36 cellular contexts compared by ENCODE assay signal in the genomic region with DNA sequence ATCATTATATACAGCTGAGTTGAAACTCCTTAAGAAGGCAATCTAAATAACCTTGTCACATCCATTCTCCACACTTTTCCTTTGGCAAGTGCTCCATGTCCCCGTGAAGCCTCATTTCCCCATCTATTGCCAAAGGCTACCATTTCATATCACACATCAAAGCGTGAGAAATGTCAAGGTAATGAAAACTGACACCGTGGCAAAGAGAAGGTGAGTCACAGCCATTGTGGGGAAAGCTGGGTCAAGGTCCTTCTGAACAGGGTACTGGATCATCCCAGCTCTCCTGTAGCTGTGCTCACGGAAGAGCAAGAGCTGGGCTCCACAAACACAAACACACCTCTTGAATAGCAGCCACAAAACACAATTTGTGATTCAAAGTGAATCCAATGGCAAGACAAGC. TPM values are rescaled to one million over a fixed set of nuclear protein-coding genes. Genes with fewer than 3 reads are reported as not detected.
"Had no signal": no experiment of that assay in that cellular context is flagged by ENCODE, and none has a peak within 500 bp of the region (broad histone marks: within the 10 kb centered on the region; RNA-seq: fewer than 3 reads in every experiment).

No MANE protein-coding gene starts in this region.

- H3K27me3 ChIP-seq: ascending aorta, brain microvascular endothelial cell, gastrocnemius medialis, sigmoid colon, vagina had no signal

- H3K27ac ChIP-seq: ascending aorta, brain microvascular endothelial cell, gastrocnemius medialis, left ventricle myocardium inferior, sigmoid colon, vagina, VCaP had no signal

- H3K4me3 ChIP-seq: ascending aorta, gastrocnemius medialis, left ventricle myocardium inferior, lung, sigmoid colon, smooth muscle cell, vagina had no signal

- H3K27me3 Mint-ChIP-seq: activated naive CD8-positive, alpha-beta T cell treated with anti-CD3 and anti-CD28 coated beads for 36 hours; effector memory CD8-positive, alpha-beta T cell; stimulated activated memory B cell treated with anti-CD40 and anti-IgM and Interleukin-4, amounts not matched to agents 10 μg/mL and 1 μg/mL and 100 μg/mL, for 72 hours; stimulated activated naive CD8-positive, alpha-beta T cell treated with anti-CD3 and anti-CD28 coated beads, Interleukin-15, amount 100 ng/mL, for 72 hours; type B pancreatic cell had no signal

- H3K4me3 Mint-ChIP-seq: activated naive CD8-positive, alpha-beta T cell treated with anti-CD3 and anti-CD28 coated beads for 36 hours; effector memory CD8-positive, alpha-beta T cell; natural killer cell; stimulated activated memory B cell treated with anti-CD40 and anti-IgM and Interleukin-4, amounts not matched to agents 10 μg/mL and 1 μg/mL and 100 μg/mL, for 72 hours; stimulated activated naive CD8-positive, alpha-beta T cell treated with anti-CD3 and anti-CD28 coated beads, Interleukin-15, amount 100 ng/mL, for 72 hours; type B pancreatic cell had no signal

- H3K36me3 ChIP-seq: ascending aorta, brain microvascular endothelial cell, gastrocnemius medialis, left ventricle myocardium inferior, sigmoid colon, vagina had no signal

- H3K4me1 Mint-ChIP-seq: activated naive CD8-positive, alpha-beta T cell treated with anti-CD3 and anti-CD28 coated beads for 36 hours; natural killer cell; stimulated activated memory B cell treated with anti-CD40 and anti-IgM and Interleukin-4, amounts not matched to agents 10 μg/mL and 1 μg/mL and 100 μg/mL, for 72 hours; stimulated activated naive CD8-positive, alpha-beta T cell treated with anti-CD3 and anti-CD28 coated beads, Interleukin-15, amount 100 ng/mL, for 72 hours had no signal

- H3K27ac Mint-ChIP-seq: activated naive CD8-positive, alpha-beta T cell treated with anti-CD3 and anti-CD28 coated beads for 36 hours; effector memory CD8-positive, alpha-beta T cell; natural killer cell; stimulated activated memory B cell treated with anti-CD40 and anti-IgM and Interleukin-4, amounts not matched to agents 10 μg/mL and 1 μg/mL and 100 μg/mL, for 72 hours; stimulated activated naive CD8-positive, alpha-beta T cell treated with anti-CD3 and anti-CD28 coated beads, Interleukin-15, amount 100 ng/mL, for 72 hours; type B pancreatic cell had no signal

- H3K9me3 ChIP-seq: ascending aorta, gastrocnemius medialis, left ventricle myocardium inferior, sigmoid colon, vagina had no signal

- DNase-seq: activated CD4-positive, alpha-beta T cell treated with anti-CD3 and anti-CD28 coated beads for 48 hours; activated CD4-positive, alpha-beta T cell treated with anti-CD3 and anti-CD28 coated beads, Interleukin-2, amount 50 U/mL, for 48 hours; activated CD8-positive, alpha-beta memory T cell treated with anti-CD3 and anti-CD28 coated beads for 24 hours; activated effector memory CD4-positive, alpha-beta T cell treated with Interleukin-2 at 50 U/mL for 16 hours; activated naive CD4-positive, alpha-beta T cell treated with Interleukin-2 at 50 U/mL for 16 hours; activated naive CD8-positive, alpha-beta T cell treated with anti-CD3 and anti-CD28 coated beads for 36 hours; brain microvascular endothelial cell; caudate nucleus; cortex of kidney; effector memory CD8-positive, alpha-beta T cell; erythroblast; gastrocnemius medialis; glutamatergic neuron; islet precursor cell; left ventricle myocardium inferior; mesendoderm; natural killer cell; posterior cingulate gyrus; sigmoid colon; stimulated activated CD4-positive, alpha-beta T cell treated with anti-CD3 and anti-CD28 coated beads, Interleukin-1b, Interleukin-23, amount 100 ng/mL, for 48 hours; stimulated activated CD4-positive, alpha-beta T cell treated with anti-CD3 and anti-CD28 coated beads, Interleukin-4, amount 100 ng/mL, for 4 hours; stimulated activated CD8-positive, alpha-beta memory T cell treated with anti-CD3 and anti-CD28 coated beads, Interleukin-4, amount 100 ng/mL, for 48 hours; stimulated activated naive CD8-positive, alpha-beta T cell treated with anti-CD3 and anti-CD28 coated beads, Interleukin-15, amount 100 ng/mL, for 72 hours; substantia nigra; T-helper 9 cell had no signal

- H3K4me1 ChIP-seq: ascending aorta, gastrocnemius medialis, left ventricle myocardium inferior, sigmoid colon, vagina had no signal

- ATAC-seq: activated CD4-positive, CD25-positive, alpha-beta regulatory T cell treated with anti-CD3 and anti-CD28 coated beads, Interleukin-2, amount 50 U/mL, for 24 hours; effector memory CD8-positive, alpha-beta T cell; natural killer cell; stimulated activated memory B cell treated with anti-CD40 and anti-IgM and Interleukin-4, amounts not matched to agents 10 μg/mL and 1 μg/mL and 100 μg/mL, for 72 hours; stimulated activated naive CD8-positive, alpha-beta T cell treated with anti-CD3 and anti-CD28 coated beads, Interleukin-15, amount 100 ng/mL, for 72 hours had no signal

- H3K36me3 Mint-ChIP-seq: activated naive CD8-positive, alpha-beta T cell treated with anti-CD3 and anti-CD28 coated beads for 36 hours; natural killer cell; stimulated activated memory B cell treated with anti-CD40 and anti-IgM and Interleukin-4, amounts not matched to agents 10 μg/mL and 1 μg/mL and 100 μg/mL, for 72 hours; type B pancreatic cell had no signal

- FAIRE-seq: TTC549 had no signal

- H3K9me3 Mint-ChIP-seq: type B pancreatic cell had no signal

RNA-seq across cellular contexts. Expression of a gene that starts 58.2 kb away (rescaled TPM):
- total RNA-seq: activated naive CD8-positive, alpha-beta T cell treated with anti-CD3 and anti-CD28 coated beads for 36 hours; ascending aorta; chondrocyte; gastrocnemius medialis; left ventricle myocardium inferior; mononuclear cell; natural killer cell; sigmoid colon; smooth muscle cell; vagina had no signal
- polyA plus RNA-seq: smooth muscle cell had no signal
